ENCODE assay signal across 18 cellular contexts in the genomic region with DNA sequence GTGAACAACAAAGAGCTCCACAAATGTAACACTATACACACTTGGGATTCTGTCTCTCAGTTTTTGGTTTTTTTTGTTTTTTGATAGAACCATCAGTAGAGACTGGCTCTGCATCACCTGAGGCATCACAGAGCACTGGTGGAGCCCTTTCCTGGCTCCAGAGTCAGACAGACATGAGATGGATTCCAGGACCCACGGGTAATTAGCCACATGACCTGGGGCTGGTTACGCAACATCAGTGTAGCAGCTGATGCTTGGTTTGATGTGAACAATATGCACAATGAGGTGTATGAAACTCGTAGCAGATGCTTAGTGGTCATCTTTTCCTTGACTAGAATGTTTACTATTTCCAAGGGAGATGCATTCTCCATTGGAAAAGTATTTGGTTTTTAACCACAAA. TPM values are rescaled to one million over a fixed set of nuclear protein-coding genes. Genes with fewer than 3 reads are reported as not detected.
A peak's percentile ranks its signal among the peaks of the same experiment; 100 is the strongest.
DNase-seq lines count a peak whose midpoint lies in the region; ATAC-seq and TF ChIP-seq lines count a peak whose summit lies in the region.
"Had no signal": no experiment of that assay in that cellular context is flagged by ENCODE, and none has a peak within 500 bp of the region (broad histone marks: within the 10 kb centered on the region; RNA-seq: fewer than 3 reads in every experiment).

No MANE protein-coding gene starts in this region.

- intact Hi-C loops in left cardiac atrium (cut with DNase I): no loop called here

- no peaks in the 10 kb centered on the region for H3K36me3 ChIP-seq in GM23248 (ENCODE audit: low read depth)

- H3K27me3 ChIP-seq in GM23248 (replicated peaks; ENCODE audit: insufficient read depth): no peaks in the 10 kb centered on the region

- H3K9me3 ChIP-seq in GM23248 (ENCODE audit: low read depth): no peaks in the 10 kb centered on the region
- H3K9me3 ChIP-seq: mucosa of descending colon had no signal

- POLR2A ChIA-PET in AG04449 (lab: Yijun Ruan, JAX): no interaction called here

- ATAC-seq in GM21619 (IDR thresholded peaks at IDR 0.05; ENCODE audit: unreplicated experiment): no peak
- no peak for ATAC-seq in HG03025 (IDR thresholded peaks at IDR 0.05; ENCODE audit: low FRiP score, unreplicated experiment)
- ATAC-seq in left cardiac atrium: no peak
- ATAC-seq: mucosa of descending colon had no signal

- no peaks in the 10 kb centered on the region for H4K20me1 ChIP-seq in GM23248 (ENCODE audit: insufficient read depth)

- no peak overlapping the region for H2AFZ ChIP-seq in GM23248
- H2AFZ ChIP-seq: PC-9 had no signal

- TF ChIP-seq CTCF in AG04449 (IDR thresholded peaks at IDR 0.05; ENCODE audit: insufficient read depth, low read length, missing control alignments): no peak
- no peak for TF ChIP-seq CTCF in fibroblast of the aortic adventitia (IDR thresholded peaks at IDR 0.05; ENCODE audit: insufficient read depth, low read length)

- in situ Hi-C loops in GM23248 (cut with MboI): no loop called here

- H3K27ac ChIP-seq in GM23248: no peak overlapping the region
- H3K27ac ChIP-seq: PC-9 had no signal

- CTCF ChIA-PET in AG04449 (lab: Yijun Ruan, JAX): interaction anchor here (1.2 kb wide), 1 partner anchor 52 kb away, joined by 4 read pairs; no protein-coding TSS in a partner anchor

- 0 out of 2 replicates have a peak, but pooled peaks cover 7% of the 10 kb centered on the region for H3F3A ChIP-seq in GM23248 (ENCODE audit: insufficient read depth)

- no peaks in the 10 kb centered on the region for H3K79me2 ChIP-seq in GM23248 (ENCODE audit: insufficient read depth)

- peaks cover 9% of the 10 kb centered on the region; the same call in 1 of the 2 replicates for H3K4me1 ChIP-seq in GM23248 (ENCODE audit: insufficient read depth)

- no peak overlapping the region for H3K4me3 ChIP-seq in AG04449 (ENCODE audit: low read depth, low read length)
- no peak overlapping the region for H3K4me3 ChIP-seq in GM23248
- H3K4me3 ChIP-seq in fibroblast of the aortic adventitia (ENCODE audit: low read depth, low read length): no peak overlapping the region
- H3K4me3 ChIP-seq: mucosa of descending colon, PC-9, smooth muscle cell had no signal

- no peak overlapping the region for H3K9ac ChIP-seq in GM23248

- no peak overlapping the region for H3K4me2 ChIP-seq in GM23248 (ENCODE audit: unreplicated experiment)
- H3K4me2 ChIP-seq: PC-9, smooth muscle cell had no signal

- no peaks in the 10 kb centered on the region for H3K9me2 ChIP-seq in GM23248 (ENCODE audit: insufficient read depth)

- DNase-seq in AG04449 (ENCODE audit: low read depth, low spot score) (peak; percentile 53), GM23248 (peak; percentile 61), amniotic epithelial cell (ENCODE audit: low read depth) (peak; percentile 86), fibroblast of the aortic adventitia (ENCODE audit: low read depth) (peak; percentile 61), GF-D8 (lab: John Stamatoyannopoulos, UW) (no peak), left cardiac atrium (no peak)
- DNase-seq: activated gamma-delta T cell treated with Interleukin-2 at 50 U/mL for 16 hours; caudate nucleus; effector memory CD4-positive, alpha-beta T cell; kidney; mucosa of descending colon; NCI-H1105; NCI-H510A; PC-9; SW 1271 had no signal

- WGBS in GM23248 (ENCODE audit: low coverage in 1 of 2, low lambda C conversion rate in 2 of 2, missing lambda C conversion rate in 2 of 2), 2 experiments: 33 to 36% methylated on average over 3 of the region's 3 CpGs

RNA-seq across cellular contexts. Expression of gene CMPK2, which starts 40.7 kb away (rescaled TPM):
- total RNA-seq in GM23248 (2014; rRNA removed; shearing (Covaris generic)): 0.13 TPM in 1 of 2 replicates, not detected in the other
- polyA plus RNA-seq in GM23248 (2016; fragmentation: Nextera tagmentation; extraction: Ambion mirVana): 0.11 TPM in 1 of 2 replicates, not detected in the other
- total RNA-seq in fibroblast of the aortic adventitia (ENCODE audit: low replicate concordance) (1.9 and 11.0 TPM in 2 replicates), left cardiac atrium (1 to 10 TPM; 3.7 to 7.8 TPM)
- total RNA-seq: PC-9 had no signal

RNA-seq across cellular contexts. Expression of gene RSAD2, which starts 52.6 kb away (rescaled TPM):
- not detected in 2 replicates for total RNA-seq in GM23248 (2014; rRNA removed; shearing (Covaris generic))
- polyA plus RNA-seq in GM23248 (2016; fragmentation: Nextera tagmentation; extraction: Ambion mirVana): not detected in 2 replicates
- total RNA-seq in fibroblast of the aortic adventitia (ENCODE audit: low replicate concordance) (0.63 and 4.0 TPM in 2 replicates), left cardiac atrium (1 to 10 TPM; 3.2 to 8.0 TPM)
- total RNA-seq: PC-9, smooth muscle cell had no signal
- polyA plus RNA-seq: smooth muscle cell had no signal

Comparison
In these comparisons a context has a peak if more than half of its experiments do, and no peak if none do; other contexts are left out.
1. DNase-seq: peak in AG04449 (single experiment), GM23248 (single experiment), amniotic epithelial cell (single experiment) and fibroblast of the aortic adventitia (single experiment); none in GF-D8 (single experiment) and left cardiac atrium (single experiment).